Comparison of ENCODE assay signal across 8 cellular contexts in genomic region chr11:96219981-96220623, GRCh38.
DNase-seq lines count a peak whose midpoint lies in the region; ATAC-seq lines count a peak whose summit lies in the region.

No MANE protein-coding gene starts in this region.

- peak overlapping the region in 1 of 2 experiments; percentile 7 for H3K4ac ChIP-seq in mesenchymal stem cell (ENCODE audit: low read depth in 1 of 2, low read length in 2 of 2)

- H3K4me3 ChIP-seq in HUES64 (ENCODE audit: low read length) (no peak overlapping the region), mesenchymal stem cell (ENCODE audit: insufficient read depth in 1 of 2, low read depth in 1 of 2, low read length in 2 of 2) (no peak overlapping the region)

- H3K9ac ChIP-seq in HUES64 (ENCODE audit: low read depth, low read length) (no peak overlapping the region), mesenchymal stem cell (ENCODE audit: low read length) (peak overlapping the region; percentile 36)

- no peak overlapping the region for H3K4me2 ChIP-seq in mesenchymal stem cell (ENCODE audit: low read length, poor library complexity, severe bottlenecking)

- no peak overlapping the region for H3K14ac ChIP-seq in mesenchymal stem cell (ENCODE audit: low read length in 2 of 2)

- H3K23ac ChIP-seq in mesenchymal stem cell (ENCODE audit: low read length in 2 of 2) = no peak overlapping the region

- no peak overlapping the region for H2BK5ac ChIP-seq in mesenchymal stem cell (ENCODE audit: low read depth, low read length, poor library complexity, severe bottlenecking)

- H4K8ac ChIP-seq in mesenchymal stem cell (ENCODE audit: low read length) = no peak overlapping the region

- 36% methylated on average over 3 of the region's 3 CpGs for WGBS in HUES64
- 2% methylated on average over 3 of the region's 3 CpGs for WGBS in mesenchymal stem cell

- H2AFZ ChIP-seq in mesenchymal stem cell (ENCODE audit: low read depth, low read length) = no peak overlapping the region

- H3K36me3 ChIP-seq in HUES64 (ENCODE audit: insufficient read depth, low read length) (no peaks in the 10 kb centered on the region), mesenchymal stem cell (ENCODE audit: control insufficient read depth in 1 of 2, insufficient read depth in 2 of 2, low read depth in 1 of 2, low read length in 2 of 2) (peaks cover 0 to 7% of the 10 kb centered on the region in 2 experiments)

- H3K27me3 ChIP-seq in HUES64 (ENCODE audit: insufficient read depth, low read length) (no peaks in the 10 kb centered on the region), mesenchymal stem cell (ENCODE audit: control insufficient read depth in 1 of 2, insufficient read depth in 1 of 2, low read length in 2 of 2) (no peaks in the 10 kb centered on the region)

- no peak overlapping the region for H2AK5ac ChIP-seq in mesenchymal stem cell (ENCODE audit: low read length, severe bottlenecking)

- peak; percentile 40 to 50 for DNase-seq in AML-193 (lab: John Stamatoyannopoulos, UW)
- peak; percentile 91 for DNase-seq in mesenchymal stem cell
- DNase-seq in iPS-NIHi7 (ENCODE audit: extremely low spot score) = no peak

- no peak overlapping the region for H2BK15ac ChIP-seq in mesenchymal stem cell (ENCODE audit: low read depth, poor library complexity, severe bottlenecking)

- ATAC-seq in GM19023 (IDR thresholded peaks at IDR 0.05; ENCODE audit: unreplicated experiment) (no peak), HG02840 (IDR thresholded peaks at IDR 0.05; ENCODE audit: low FRiP score, unreplicated experiment) (no peak), GM18502 (IDR thresholded peaks at IDR 0.05; ENCODE audit: poor library complexity, unreplicated experiment) (no peak)

- H4K91ac ChIP-seq in mesenchymal stem cell (ENCODE audit: low read length) = no peak overlapping the region

- no peak overlapping the region for H2BK12ac ChIP-seq in mesenchymal stem cell (ENCODE audit: low read length in 2 of 2)

- H3K4me1 ChIP-seq in HUES64 (ENCODE audit: insufficient read depth, low read length) (peaks cover 23% of the 10 kb centered on the region), mesenchymal stem cell (ENCODE audit: control insufficient read depth, insufficient read depth, low read depth, low read length) (peaks cover 10% of the 10 kb centered on the region)

- H3K18ac ChIP-seq in mesenchymal stem cell (ENCODE audit: low read depth in 1 of 2, low read length in 2 of 2) = no peak overlapping the region

- H2BK120ac ChIP-seq in mesenchymal stem cell (ENCODE audit: low read depth, low read length) = no peak overlapping the region

- H3K27ac ChIP-seq in HUES64 (ENCODE audit: low read depth, low read length) (peak overlapping the region; percentile 20; the same call in 1 of the 2 replicates), angular gyrus (ENCODE audit: low read depth, low read length) (peak overlapping the region; percentile 32), mesenchymal stem cell (ENCODE audit: low read length, poor library complexity, severe bottlenecking) (no peak overlapping the region)

- peaks cover 28% of the 10 kb centered on the region for H3K79me1 ChIP-seq in mesenchymal stem cell (replicated peaks; ENCODE audit: low read length, poor library complexity, severe bottlenecking)

- H3K9me3 ChIP-seq in HUES64 (ENCODE audit: insufficient read depth, low read depth, low read length) (no peaks in the 10 kb centered on the region), mesenchymal stem cell (ENCODE audit: control insufficient read depth, low read length) (no peaks in the 10 kb centered on the region)
